ENCODE assay signal across 18 cellular contexts in genomic region chr14:105894125-105894977, GRCh38.
A peak's percentile ranks its signal among the peaks of the same experiment; 100 is the strongest.
DNase-seq lines count a peak whose midpoint lies in the region; ATAC-seq, FAIRE-seq and TF ChIP-seq lines count a peak whose summit lies in the region.
"Had no signal": no experiment of that assay in that cellular context is flagged by ENCODE, and none has a peak within 500 bp of the region (broad histone marks: within the 10 kb centered on the region; RNA-seq: fewer than 3 reads in every experiment).

No MANE protein-coding gene starts in this region.

- no peak overlapping the region for H3K4me3 ChIP-seq in psoas muscle
- H3K4me3 ChIP-seq: SK-N-MC had no signal

- TF ChIP-seq CTCF in CD14-positive monocyte (IDR thresholded peaks at IDR 0.05) (no peak), psoas muscle (IDR thresholded peaks at IDR 0.05) (no peak)

- H3K4me1 Mint-ChIP-seq in CD14-positive monocyte (no peaks in the 10 kb centered on the region), IgD-negative memory B cell (peaks cover 0 to 2% (median 0%) of the 10 kb centered on the region in 3 donors)
- H3K4me1 Mint-ChIP-seq: activated T-helper 17 cell treated with anti-CD3 and anti-CD28 coated beads, Interleukin-2, amount 50 U/mL, for 72 hours had no signal

- peaks cover 64 to 90% (median 71%) of the 10 kb centered on the region in 3 donors for H3K27me3 Mint-ChIP-seq in CD14-positive monocyte (ENCODE audit: low read depth in 3 of 3)
- no peaks in the 10 kb centered on the region for H3K27me3 Mint-ChIP-seq in IgD-negative memory B cell

- no peaks in the 10 kb centered on the region for H3K4me1 ChIP-seq in psoas muscle

- ATAC-seq in left cardiac atrium (no peak), psoas muscle (no peak), HG03095 (IDR thresholded peaks at IDR 0.05; ENCODE audit: unreplicated experiment) (no peak), GM18870 (IDR thresholded peaks at IDR 0.05; ENCODE audit: unreplicated experiment) (no peak), GM21576 (IDR thresholded peaks at IDR 0.05; ENCODE audit: unreplicated experiment) (no peak)
- ATAC-seq: activated T-helper 17 cell treated with anti-CD3 and anti-CD28 coated beads, Interleukin-2, amount 50 U/mL, for 72 hours; PC-3 had no signal

- H3K36me3 ChIP-seq in psoas muscle (ENCODE audit: insufficient read depth in 1 of 2, low read depth in 1 of 2) = no peaks in the 10 kb centered on the region

- H3K4me3 Mint-ChIP-seq in CD14-positive monocyte (no peak overlapping the region), IgD-negative memory B cell (peak overlapping the region in 3 of 4 donors; percentile 70 to 79 (median 76))
- H3K4me3 Mint-ChIP-seq: activated T-helper 17 cell treated with anti-CD3 and anti-CD28 coated beads, Interleukin-2, amount 50 U/mL, for 72 hours had no signal

- H3K27ac Mint-ChIP-seq in CD14-positive monocyte = no peak overlapping the region
- H3K27ac Mint-ChIP-seq in IgD-negative memory B cell = no peak overlapping the region
- H3K27ac Mint-ChIP-seq: activated T-helper 17 cell treated with anti-CD3 and anti-CD28 coated beads, Interleukin-2, amount 50 U/mL, for 72 hours had no signal

- H3K27me3 ChIP-seq in psoas muscle (ENCODE audit: insufficient read depth in 3 of 3, low read length in 2 of 3) = no peaks in the 10 kb centered on the region

- no peaks in the 10 kb centered on the region for H3K36me3 Mint-ChIP-seq in CD14-positive monocyte
- H3K36me3 Mint-ChIP-seq in IgD-negative memory B cell = no peaks in the 10 kb centered on the region

- H3K27ac ChIP-seq in psoas muscle = no peak overlapping the region
- H3K27ac ChIP-seq: KMS-11, SK-N-MC had no signal

- no peak for FAIRE-seq in urothelium cell line (lab: Jason Lieb, UNC)

- H3K9me3 Mint-ChIP-seq in CD14-positive monocyte (peaks cover 6 to 15% (median 12%) of the 10 kb centered on the region in 7 donors), IgD-negative memory B cell (no peaks in the 10 kb centered on the region)
- H3K9me3 Mint-ChIP-seq: activated T-helper 17 cell treated with anti-CD3 and anti-CD28 coated beads, Interleukin-2, amount 50 U/mL, for 72 hours had no signal

- DNase-seq in CD14-positive monocyte (ENCODE audit: low spot score) = peak; percentile 34
- DNase-seq in left cardiac atrium = peak; percentile 8
- DNase-seq in psoas muscle = peak; percentile 2 to 27
- no peak for DNase-seq in urothelium cell line (ENCODE audit: low spot score)
- DNase-seq: cerebellar nuclear complex; H7; hippocampal formation; NCI-H1048; NCI-H69; PC-3; stimulated activated CD4-positive, alpha-beta T cell treated with anti-CD3 and anti-CD28 coated beads, Interleukin-4, amount 100 ng/mL, for 1 hour had no signal

- 71 to 82% (median 79%) methylated on average over 18 to 19 of the region's 19 CpGs for WGBS in psoas muscle, 3 donors

- H3K9me3 ChIP-seq in psoas muscle = no peaks in the 10 kb centered on the region

- intact Hi-C loops in CD14-positive monocyte (cut with micrococcal nuclease) (no loop called here), left cardiac atrium (cut with DNase I) (no loop called here), psoas muscle (cut with DNase I) (no loop called here)

Comparison
In these comparisons a context has a peak if more than half of its experiments do, and no peak if none do; other contexts are left out.
1. H3K4me3 Mint-ChIP-seq: peak in IgD-negative memory B cell (3 of 4); none in CD14-positive monocyte (0 of 2).